In the genomic region with DNA sequence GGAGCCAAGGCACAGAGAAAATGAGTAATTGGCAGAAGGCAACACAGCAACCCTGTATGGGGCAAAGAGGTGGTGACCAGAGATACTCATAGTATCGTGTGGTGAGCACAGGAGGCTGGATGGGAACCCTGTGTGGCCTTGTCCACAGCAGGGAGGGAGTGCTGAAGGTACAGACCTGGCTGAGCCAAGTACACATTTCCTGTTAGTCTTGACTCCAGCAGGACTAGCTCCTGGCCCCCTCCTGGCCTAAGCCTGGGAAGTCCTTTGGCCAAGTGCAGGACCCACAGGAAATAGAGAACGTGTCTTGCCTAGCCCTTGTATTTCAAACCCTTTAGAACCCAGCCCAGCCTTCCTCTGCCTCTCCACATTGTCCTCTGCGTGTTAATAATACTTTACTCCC, we compare ENCODE assay signal across 28 cellular contexts.
DNase-seq lines count a peak whose midpoint lies in the region; ATAC-seq, FAIRE-seq and TF ChIP-seq lines count a peak whose summit lies in the region.
"Had no signal": no experiment of that assay in that cellular context is flagged by ENCODE, and none has a peak within 500 bp of the region (broad histone marks: within the 10 kb centered on the region; RNA-seq: fewer than 3 reads in every experiment).

No MANE protein-coding gene starts in this region.

- H2BK120ac ChIP-seq in H9 (ENCODE audit: low read depth, low read length, poor library complexity, severe bottlenecking): no peak overlapping the region

- H3K4me1 ChIP-seq in H9 (ENCODE audit: insufficient read depth, low read length): peaks cover 14% of the 10 kb centered on the region
- peaks cover 20% of the 10 kb centered on the region for H3K4me1 ChIP-seq in keratinocyte (ENCODE audit: control insufficient read depth, extremely low read depth, insufficient read depth, low read length)
- H3K4me1 ChIP-seq: ascending aorta, heart left ventricle had no signal

- H3K36me3 ChIP-seq in keratinocyte (ENCODE audit: control insufficient read depth in 2 of 2, extremely low read depth in 1 of 2, insufficient read depth in 2 of 2, low read length in 2 of 2): no peaks in the 10 kb centered on the region
- H3K36me3 ChIP-seq: ascending aorta, heart left ventricle, suprapubic skin had no signal

- H2AFZ ChIP-seq in H9 (ENCODE audit: low read length): no peak overlapping the region
- no peak overlapping the region for H2AFZ ChIP-seq in keratinocyte (ENCODE audit: control insufficient read depth, low read length)

- H3K23me2 ChIP-seq in H9 (ENCODE audit: insufficient read length, low read depth, low read length, poor library complexity, severe bottlenecking): no peaks in the 10 kb centered on the region

- dilution Hi-C loops in keratinocyte (cut with MboI; ENCODE audit: extremely low pct_ligation_motif_present, low sequenced_read_pairs): no loop called here

- H4K20me1 ChIP-seq in H9 (ENCODE audit: control insufficient read depth, insufficient read depth, insufficient read length) (no peaks in the 10 kb centered on the region), keratinocyte (ENCODE audit: control insufficient read depth, extremely low read depth, insufficient read depth, low read length) (no peaks in the 10 kb centered on the region)

- no peak overlapping the region for H3T11ph ChIP-seq in H9 (ENCODE audit: low read length)

- H4K8ac ChIP-seq in H9 (replicated peaks; ENCODE audit: insufficient read length, low read depth, low read length): no peak overlapping the region

- no peak overlapping the region for H2BK15ac ChIP-seq in H9 (ENCODE audit: low read depth, low read length)

- H3K79me1 ChIP-seq in H9 (ENCODE audit: insufficient read depth, low read depth, low read length, poor library complexity, severe bottlenecking): no peaks in the 10 kb centered on the region

- H3K4me2 ChIP-seq in H9 (ENCODE audit: insufficient read depth, insufficient read length, low read length) (no peak overlapping the region), keratinocyte (ENCODE audit: control insufficient read depth, extremely low read depth, insufficient read depth, low read depth, low read length) (peak overlapping the region; percentile 13)
- H3K4me2 ChIP-seq: SK-N-SH had no signal

- H3K14ac ChIP-seq in H9 (ENCODE audit: insufficient read depth, low read length): no peak overlapping the region

- no peak overlapping the region for H4K91ac ChIP-seq in H9 (ENCODE audit: insufficient read length, low read depth, low read length)

- no peak overlapping the region for H3K9ac ChIP-seq in H9 (ENCODE audit: extremely low read depth, insufficient read length, low read length)
- no peak overlapping the region for H3K9ac ChIP-seq in keratinocyte (ENCODE audit: control insufficient read depth, extremely low read depth, insufficient read depth, low read length)
- H3K9ac ChIP-seq: SK-N-SH had no signal

- H3K79me2 ChIP-seq in H9 (ENCODE audit: insufficient read depth, low read length) (no peaks in the 10 kb centered on the region), keratinocyte (ENCODE audit: control insufficient read depth, insufficient read depth, low read length) (peaks cover 5% of the 10 kb centered on the region)

- no peak overlapping the region for H3K27ac ChIP-seq in CD4-positive, alpha-beta T cell (ENCODE audit: low read depth, low read length)
- H3K27ac ChIP-seq in H9 (ENCODE audit: insufficient read length, low read depth, low read length): no peak overlapping the region
- no peak overlapping the region for H3K27ac ChIP-seq in keratinocyte (ENCODE audit: control insufficient read depth, insufficient read depth, low read length)
- no peak overlapping the region for H3K27ac ChIP-seq in caudate nucleus (ENCODE audit: low read depth, low read length)
- H3K27ac ChIP-seq: ascending aorta, C4-2B, heart left ventricle, suprapubic skin had no signal

- H3K4me3 Mint-ChIP-seq in CD4-positive, alpha-beta T cell: no peak overlapping the region
- no peak overlapping the region; a peak in 1 of 5 replicates for H3K4me3 Mint-ChIP-seq in H9
- H3K4me3 Mint-ChIP-seq in T-helper 17 cell: no peak overlapping the region
- H3K4me3 Mint-ChIP-seq: central memory CD8-positive, alpha-beta T cell had no signal

- no peak overlapping the region for H3K4ac ChIP-seq in H9 (ENCODE audit: low read depth, low read length)

- H3K27me3 ChIP-seq in CD4-positive, alpha-beta T cell (ENCODE audit: control insufficient read depth, insufficient read depth, low read length): no peaks in the 10 kb centered on the region
- H3K27me3 ChIP-seq in H9 (ENCODE audit: insufficient read depth, low read length) (no peaks in the 10 kb centered on the region), keratinocyte (ENCODE audit: control insufficient read depth, extremely low read depth, insufficient read depth, low read length) (no peaks in the 10 kb centered on the region)
- H3K27me3 ChIP-seq: ascending aorta, heart left ventricle, suprapubic skin had no signal

- H3K9me3 Mint-ChIP-seq in CD4-positive, alpha-beta T cell: no peaks in the 10 kb centered on the region
- no peaks in the 10 kb centered on the region for H3K9me3 Mint-ChIP-seq in H9
- H3K9me3 Mint-ChIP-seq: activated naive CD4-positive, alpha-beta T cell treated with anti-CD3 and anti-CD28 coated beads, Interleukin-2, amount 50 U/mL, for 72 hours; central memory CD8-positive, alpha-beta T cell had no signal

- peak; percentile 69 for FAIRE-seq in keratinocyte (lab: Jason Lieb, UNC)
- FAIRE-seq in urothelium cell line (lab: Jason Lieb, UNC): no peak
- FAIRE-seq: D721Med, endothelial cell of umbilical vein, GM12892, RCC 7860, small intestine had no signal

- ATAC-seq in CD4-positive, alpha-beta T cell (ENCODE audit: poor library complexity): no peak
- ATAC-seq in T-helper 17 cell: no peak
- ATAC-seq in HG03108 (IDR thresholded peaks at IDR 0.05; ENCODE audit: unreplicated experiment): no peak
- ATAC-seq: activated naive CD4-positive, alpha-beta T cell treated with anti-CD3 and anti-CD28 coated beads, Interleukin-2, amount 50 U/mL, for 72 hours; heart left ventricle had no signal

- no peak for TF ChIP-seq CTCF in CD4-positive, alpha-beta T cell (IDR thresholded peaks at IDR 0.05)
- no peak for TF ChIP-seq CTCF in H9 (conservative IDR thresholded peaks at IDR 0.05)
- TF ChIP-seq CTCF in keratinocyte (optimal IDR thresholded peaks at IDR 0.05 in 1 of 3, IDR thresholded peaks at IDR 0.05 in 1 of 3, conservative IDR thresholded peaks at IDR 0.05 in 1 of 3; ENCODE audit: extremely low read depth in 1 of 3, insufficient read depth in 2 of 3, low read length in 3 of 3): no peak

- WGBS in H9 (ENCODE audit: extremely low coverage, insufficient read length, low lambda C conversion rate): no CpG with 5 or more reads among the region's 3 CpGs

- peak overlapping the region; percentile 30 for H3K18ac ChIP-seq in H9 (ENCODE audit: insufficient read length, low read depth, low read length)

- no peak for DNase-seq in CD4-positive, alpha-beta T cell
- DNase-seq in H9: no peak
- no peak for DNase-seq in T-helper 17 cell
- no peak for DNase-seq in keratinocyte (ENCODE audit: low read depth, low spot score)
- DNase-seq in caudate nucleus (lab: John Stamatoyannopoulos, UW): no peak
- DNase-seq in urothelium cell line (ENCODE audit: low spot score): no peak
- DNase-seq: activated CD4-positive, alpha-beta T cell treated with anti-CD3 and anti-CD28 coated beads, Interleukin-2, amount 50 U/mL, for 1 hour; activated CD8-positive, alpha-beta memory T cell treated with anti-CD3 and anti-CD28 coated beads, Interleukin-2, amount 50 U/mL, for 4 hours; EL; foreskin fibroblast; heart left ventricle; NCI-H1694 treated with DMSO at 0.1 percent for 48 hours; NCI-H2227 treated with DMSO at 0.1 percent for 48 hours; nucleus accumbens; SK-N-SH; small intestine; stimulated activated CD4-positive, alpha-beta T cell treated with anti-CD3 and anti-CD28 coated beads, Interleukin-1b, Interleukin-23, amount 100 ng/mL, for 48 hours; T-helper 9 cell had no signal

- H3K23ac ChIP-seq in H9 (ENCODE audit: insufficient read length, low read depth, low read length): no peak overlapping the region

- intact Hi-C loops in CD4-positive, alpha-beta T cell (cut with DNase I, micrococcal nuclease): loop anchor here in 1 of 2 experiments (10.0 kb wide), 1 partner anchor 171 kb away; no protein-coding TSS in a partner anchor

- H3K9me3 ChIP-seq in CD4-positive, alpha-beta T cell (ENCODE audit: control insufficient read depth, low read length): no peaks in the 10 kb centered on the region
- H3K9me3 ChIP-seq in H9 (ENCODE audit: control insufficient read depth, low read depth, low read length) (no peaks in the 10 kb centered on the region), T-helper 17 cell (ENCODE audit: control insufficient read depth, low read length, poor library complexity, severe bottlenecking) (no peaks in the 10 kb centered on the region), keratinocyte (ENCODE audit: control insufficient read depth, low read depth, low read length) (no peaks in the 10 kb centered on the region)
- H3K9me3 ChIP-seq: ascending aorta, heart left ventricle, SK-N-SH, suprapubic skin had no signal

- H3K56ac ChIP-seq in H9 (ENCODE audit: insufficient read length, low read depth, low read length): no peak overlapping the region

- no peaks in the 10 kb centered on the region for H3K36me3 Mint-ChIP-seq in CD4-positive, alpha-beta T cell (ENCODE audit: low read depth)
- H3K36me3 Mint-ChIP-seq in H9 (ENCODE audit: insufficient read depth in 1 of 3, low read depth in 3 of 3) (no peaks in the 10 kb centered on the region; a peak in 1 of 7 replicates), T-helper 17 cell (ENCODE audit: low read depth) (no peaks in the 10 kb centered on the region)
- H3K36me3 Mint-ChIP-seq: activated naive CD4-positive, alpha-beta T cell treated with anti-CD3 and anti-CD28 coated beads, Interleukin-2, amount 50 U/mL, for 72 hours had no signal

- no peak overlapping the region for H2BK20ac ChIP-seq in H9 (ENCODE audit: low read depth, low read length, poor library complexity, severe bottlenecking)

- POLR2A ChIA-PET in CD4-positive, alpha-beta T cell (lab: Charles Lee): interaction anchor here (1.0 kb wide), 1 partner anchor 75 kb away, joined by 3 read pairs; no protein-coding TSS in a partner anchor

- H2BK12ac ChIP-seq in H9 (ENCODE audit: insufficient read length, low read depth, low read length): no peak overlapping the region

- no peak overlapping the region for H3K4me3 ChIP-seq in keratinocyte (ENCODE audit: control insufficient read depth in 2 of 3, extremely low read depth in 1 of 3, insufficient read depth in 2 of 3, low read depth in 1 of 3, low read length in 3 of 3)
- H3K4me3 ChIP-seq: ascending aorta, heart left ventricle, suprapubic skin had no signal

- peak overlapping the region; percentile 47 for H3K27ac Mint-ChIP-seq in CD4-positive, alpha-beta T cell
- H3K27ac Mint-ChIP-seq in H9 (no peak overlapping the region; a peak in 1 of 7 replicates), T-helper 17 cell (peak overlapping the region; percentile 84)
- H3K27ac Mint-ChIP-seq: activated naive CD4-positive, alpha-beta T cell treated with anti-CD3 and anti-CD28 coated beads, Interleukin-2, amount 50 U/mL, for 72 hours had no signal

- peaks cover 78% of the 10 kb centered on the region for H3K4me1 Mint-ChIP-seq in CD4-positive, alpha-beta T cell (ENCODE audit: low read depth)
- H3K4me1 Mint-ChIP-seq in H9 (peaks cover 27 to 41% of the 10 kb centered on the region in 2 experiments), T-helper 17 cell (peaks cover 46% of the 10 kb centered on the region)

- CTCF ChIA-PET in CD4-positive, alpha-beta T cell (lab: Charles Lee): no interaction called here

- no peaks in the 10 kb centered on the region for H3K27me3 Mint-ChIP-seq in CD4-positive, alpha-beta T cell
- H3K27me3 Mint-ChIP-seq in H9 (ENCODE audit: low read depth): no peaks in the 10 kb centered on the region; the same call in 1 of the 2 replicates
- H3K27me3 Mint-ChIP-seq in T-helper 17 cell: no peaks in the 10 kb centered on the region
- H3K27me3 Mint-ChIP-seq: central memory CD8-positive, alpha-beta T cell had no signal

- no peak overlapping the region for H4K5ac ChIP-seq in H9 (ENCODE audit: insufficient read length, low read depth, low read length)

- no peak overlapping the region for H2BK5ac ChIP-seq in H9 (ENCODE audit: insufficient read length, low read length)

- H3K9me1 ChIP-seq in keratinocyte (ENCODE audit: control insufficient read depth, extremely low read depth, insufficient read depth, low read length): no peaks in the 10 kb centered on the region

- no peak overlapping the region for H2AK5ac ChIP-seq in H9 (ENCODE audit: insufficient read length, low read length)

Comparison
In these comparisons a context has a peak if more than half of its experiments do, and no peak if none do; other contexts are left out.
1. H3K27ac Mint-ChIP-seq: peak in CD4-positive, alpha-beta T cell (single experiment) and T-helper 17 cell (single experiment); none in H9 (0 of 3).